ENCODE assay signal across 33 cellular contexts in genomic region chr9:93786204-93786603, GRCh38.
"Had no signal": no experiment of that assay in that cellular context is flagged by ENCODE, and none has a peak within 500 bp of the region (broad histone marks: within the 10 kb centered on the region; RNA-seq: fewer than 3 reads in every experiment).

No MANE protein-coding gene starts in this region.

- H3K9me3 ChIP-seq: adrenal gland had no signal

- H3K36me3 ChIP-seq: adrenal gland, ascending aorta, brain microvascular endothelial cell, breast epithelium, cardiac muscle cell had no signal

- H3K4me1 ChIP-seq: adrenal gland, ascending aorta, body of pancreas, breast epithelium had no signal

- ATAC-seq: activated naive CD4-positive, alpha-beta T cell treated with anti-CD3 and anti-CD28 coated beads, Interleukin-2, amount 50 U/mL, for 72 hours; activated naive CD8-positive, alpha-beta T cell treated with anti-CD3 and anti-CD28 coated beads, Interleukin-2, amount 50 U/mL, for 24 hours; activated T-cell treated with anti-CD3 and anti-CD28 coated beads, Interleukin-2, amount 50 U/mL, for 4 hours; activated T-cell treated with anti-CD3 and anti-CD28 coated beads, Interleukin-2, amount 50 U/mL, for 72 hours; activated T-helper 17 cell treated with anti-CD3 and anti-CD28 coated beads, Interleukin-2, amount 50 U/mL, for 72 hours; body of pancreas had no signal

- H3K27me3 ChIP-seq: adrenal gland, ascending aorta, body of pancreas, brain microvascular endothelial cell, breast epithelium, cardiac muscle cell had no signal

- DNase-seq: activated effector memory CD4-positive, alpha-beta T cell treated with anti-CD3 and anti-CD28 coated beads, Interleukin-2, amount 50 U/mL, for 16 hours; activated effector memory CD4-positive, alpha-beta T cell treated with Interleukin-2 at 50 U/mL for 16 hours; activated gamma-delta T cell; activated gamma-delta T cell treated with Interleukin-2 at 50 U/mL for 16 hours; activated naive CD4-positive, alpha-beta T cell; activated naive CD4-positive, alpha-beta T cell treated with anti-CD3 and anti-CD28 coated beads for 36 hours; activated naive CD4-positive, alpha-beta T cell treated with anti-CD3 and anti-CD28 coated beads, Interleukin-2, amount 10 ng/mL, durations not matched to agents 7 days and 5 days; activated naive CD4-positive, alpha-beta T cell treated with anti-CD3 and anti-CD28 coated beads, Interleukin-2, amount 50 U/mL, for 16 hours; activated naive CD4-positive, alpha-beta T cell treated with Interleukin-2 at 50 U/mL for 16 hours; activated naive CD8-positive, alpha-beta T cell treated with anti-CD3 and anti-CD28 coated beads for 36 hours; activated naive CD8-positive, alpha-beta T cell treated with anti-CD3 and anti-CD28 coated beads, Interleukin-2, amount 10 ng/mL, durations not matched to agents 7 days and 5 days; activated naive CD8-positive, alpha-beta T cell treated with anti-CD3 and anti-CD28 coated beads, Interleukin-2, amount 50 U/mL, for 24 hours; activated T-cell treated with anti-CD3 and anti-CD28 coated beads, Interleukin-2, amount 50 U/mL, for 24 hours; activated T-cell treated with anti-CD3 and anti-CD28 coated beads, Interleukin-2, amount 50 U/mL, for 4 hours; activated T-cell treated with anti-CD3 and anti-CD28 coated beads, Interleukin-2, amount 50 U/mL, for 48 hours; activated T-cell treated with anti-CD3 and anti-CD28 coated beads, Interleukin-2, amount 50 U/mL, for 72 hours; adrenal gland; amniotic stem cell; amygdala; anterior cingulate cortex; aorta; body of pancreas; brain microvascular endothelial cell; caudate nucleus; central memory CD4-positive, alpha-beta T cell; cerebellar nuclear complex had no signal

- FAIRE-seq: astrocyte, bronchial epithelial cell had no signal

- H3K27ac ChIP-seq: adrenal gland, ascending aorta, body of pancreas, brain microvascular endothelial cell, breast epithelium, cardiac muscle cell had no signal

- H3K4me3 ChIP-seq: adrenal gland, ascending aorta, body of pancreas, breast epithelium, cardiac muscle cell had no signal
